In the genomic region with DNA sequence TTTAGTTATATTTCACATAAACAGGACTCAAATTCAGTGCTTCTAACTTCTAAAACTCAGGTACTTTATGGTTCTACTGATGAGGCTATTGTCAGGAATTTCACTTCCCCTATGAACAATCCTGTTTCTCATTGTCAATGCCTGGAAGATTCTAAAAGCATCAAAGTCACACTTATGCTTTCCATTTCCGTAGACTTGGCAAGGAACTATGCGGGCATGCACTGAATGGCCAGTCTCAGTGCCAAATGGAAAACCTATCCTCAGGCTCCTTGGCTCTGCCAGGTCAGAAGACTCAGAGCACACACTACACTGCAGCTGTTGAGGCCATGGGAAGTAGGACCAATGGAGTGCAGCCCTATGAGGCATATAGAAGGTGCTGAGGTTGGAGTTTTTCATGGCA, we compare ENCODE assay signal across 15 cellular contexts.
A peak's percentile ranks its signal among the peaks of the same experiment; 100 is the strongest.
DNase-seq lines count a peak whose midpoint lies in the region; ATAC-seq and TF ChIP-seq lines count a peak whose summit lies in the region.
"Had no signal": no experiment of that assay in that cellular context is flagged by ENCODE, and none has a peak within 500 bp of the region (broad histone marks: within the 10 kb centered on the region; RNA-seq: fewer than 3 reads in every experiment).

No MANE protein-coding gene starts in this region.

- no peaks in the 10 kb centered on the region for H3K36me3 ChIP-seq in RWPE2 (ENCODE audit: low read depth)
- H3K36me3 ChIP-seq in ascending aorta = no peaks in the 10 kb centered on the region
- H3K36me3 ChIP-seq: sigmoid colon, uterus had no signal

- H3K4me1 ChIP-seq in RWPE2 (ENCODE audit: insufficient read depth, poor library complexity, severe bottlenecking) = peaks cover 31% of the 10 kb centered on the region
- H3K4me1 ChIP-seq in foreskin keratinocyte = peaks cover 17% of the 10 kb centered on the region
- H3K4me1 ChIP-seq in ascending aorta = peaks cover 0 to 3% of the 10 kb centered on the region in 2 donors
- H3K4me1 ChIP-seq: sigmoid colon, uterus had no signal

- intact Hi-C loops in sciatic nerve (cut with DNase I) (loop anchor here (2.0 kb wide), 1 partner anchor 398 kb away; no protein-coding TSS in a partner anchor), ascending aorta (cut with DNase I) (loop anchor here (5.0 kb wide), 1 partner anchor 90 kb away; no protein-coding TSS in a partner anchor)

- ATAC-seq in GM18868 (IDR thresholded peaks at IDR 0.05; ENCODE audit: unreplicated experiment) = peak; percentile 39
- ATAC-seq in RWPE2 (ENCODE audit: low read depth) = peak; percentile 64
- ATAC-seq in foreskin keratinocyte = peak; percentile 35
- peak; percentile 24 for ATAC-seq in sciatic nerve
- ATAC-seq: activated CD4-positive, alpha-beta T cell treated with anti-CD3 and anti-CD28 coated beads for 36 hours had no signal

- H3K27ac ChIP-seq in RWPE2 (ENCODE audit: poor library complexity, severe bottlenecking) (peak overlapping the region; percentile 64), foreskin keratinocyte (no peak overlapping the region), ascending aorta (no peak overlapping the region)
- H3K27ac ChIP-seq: sigmoid colon, uterus had no signal

- no peak for DNase-seq in RWPE2 (ENCODE audit: low spot score)
- peak in 1 of 2 donors; percentile 60 for DNase-seq in foreskin keratinocyte
- no peak for DNase-seq in sciatic nerve (ENCODE audit: low spot score)
- no peak for DNase-seq in ascending aorta (ENCODE audit: low spot score in 2 of 2)
- no peak for DNase-seq in HEK293T (ENCODE audit: extremely low spot score)
- DNase-seq in UCSD-AML1 (lab: John Stamatoyannopoulos, UW; ENCODE audit: unreplicated experiment) = no peak
- no peak for DNase-seq in Kasumi-1 (lab: John Stamatoyannopoulos, UW)
- DNase-seq: activated CD4-positive, alpha-beta T cell treated with anti-CD3 and anti-CD28 coated beads for 36 hours; cerebellar nuclear complex; DMS153; NCI-H345; sigmoid colon; uterus had no signal

- POLR2A ChIA-PET in HEK293T (lab: Yijun Ruan, JAX) = interaction anchor here (0.6 to 2.6 kb wide), 3 partner anchors 97 to 397 kb away, joined by 3 to 15 read pairs (median 3); partner anchors contain the start of gene PTPN13

- no peaks in the 10 kb centered on the region for H3K27me3 ChIP-seq in RWPE2 (ENCODE audit: insufficient read depth, poor library complexity, severe bottlenecking)
- no peaks in the 10 kb centered on the region for H3K27me3 ChIP-seq in foreskin keratinocyte
- H3K27me3 ChIP-seq in ascending aorta = no peaks in the 10 kb centered on the region
- H3K27me3 ChIP-seq: sigmoid colon, uterus had no signal

- H3K4me3 ChIP-seq in RWPE2 (ENCODE audit: severe bottlenecking) = no peak overlapping the region
- no peak overlapping the region for H3K4me3 ChIP-seq in ascending aorta
- H3K4me3 ChIP-seq: lung, sigmoid colon, uterus had no signal

- TF ChIP-seq CTCF in RWPE2 (IDR thresholded peaks at IDR 0.05; ENCODE audit: poor library complexity, severe bottlenecking) = no peak
- no peak for TF ChIP-seq CTCF in foreskin keratinocyte (conservative IDR thresholded peaks at IDR 0.05)
- no peak for TF ChIP-seq CTCF in ascending aorta (IDR thresholded peaks at IDR 0.05)

- CTCF ChIA-PET in HEK293T (lab: Yijun Ruan, JAX) = interaction anchor here (1.4 to 1.6 kb wide), 2 partner anchors 13 to 97 kb away, joined by 3 to 7 read pairs; partner anchors contain the start of gene PTPN13

- H3K9me3 ChIP-seq in RWPE2 (ENCODE audit: severe bottlenecking) = no peaks in the 10 kb centered on the region
- H3K9me3 ChIP-seq in ascending aorta = no peaks in the 10 kb centered on the region
- H3K9me3 ChIP-seq: sigmoid colon, uterus had no signal

TF ChIP-seq in HEK293T, 16 proteins besides CTCF, POLR2A, EP300 and RAD21:
- TF ChIP-seq ARNT (IDR thresholded peaks at IDR 0.05) = no peak
- TF ChIP-seq TARDBP (IDR thresholded peaks at IDR 0.05) = no peak
- no peak for TF ChIP-seq NFRKB (IDR thresholded peaks at IDR 0.05)
- TF ChIP-seq SP1 (IDR thresholded peaks at IDR 0.05) = no peak
- TF ChIP-seq FOXM1 (IDR thresholded peaks at IDR 0.05; ENCODE audit: borderline replicate concordance) = no peak
- TF ChIP-seq HDGF (IDR thresholded peaks at IDR 0.05; ENCODE audit: borderline replicate concordance) = no peak
